9 cellular contexts compared by ENCODE assay signal in genomic region chr3:171967137-171967783, GRCh38.
DNase-seq lines count a peak whose midpoint lies in the region; ATAC-seq and TF ChIP-seq lines count a peak whose summit lies in the region.
"Had no signal": no experiment of that assay in that cellular context is flagged by ENCODE, and none has a peak within 500 bp of the region (broad histone marks: within the 10 kb centered on the region; RNA-seq: fewer than 3 reads in every experiment).

No MANE protein-coding gene starts in this region.

- H3K4me1 ChIP-seq in body of pancreas = peaks cover 11% of the 10 kb centered on the region
- peaks cover 19% of the 10 kb centered on the region for H3K4me1 ChIP-seq in lower lobe of right lung
- H3K4me1 ChIP-seq: testis had no signal

- 28 to 33% methylated on average over 6 of the region's 6 CpGs for WGBS in body of pancreas, 2 donors

- H3K4me3 ChIP-seq in body of pancreas (no peak overlapping the region), lower lobe of right lung (no peak overlapping the region)
- H3K4me3 ChIP-seq: testis had no signal

- H3K36me3 ChIP-seq in body of pancreas (replicated peaks in 1 of 2; ENCODE audit: insufficient read depth in 1 of 2, low read depth in 2 of 2) = no peaks in the 10 kb centered on the region
- no peaks in the 10 kb centered on the region for H3K36me3 ChIP-seq in lower lobe of right lung

- no peak for TF ChIP-seq POLR2A in body of pancreas (IDR thresholded peaks at IDR 0.05)

- TF ChIP-seq CTCF in body of pancreas (IDR thresholded peaks at IDR 0.05) (no peak), lower lobe of right lung (IDR thresholded peaks at IDR 0.05) (no peak)

- ATAC-seq in body of pancreas (peak; percentile 71), lower lobe of right lung (peak; percentile 85 to 90)

- H3K27ac ChIP-seq in body of pancreas (peak overlapping the region in 1 of 4 donors; percentile 51), lower lobe of right lung (peak overlapping the region; percentile 58)
- H3K27ac ChIP-seq: testis had no signal

- H3K27me3 ChIP-seq in body of pancreas = no peaks in the 10 kb centered on the region
- no peaks in the 10 kb centered on the region for H3K27me3 ChIP-seq in lower lobe of right lung (ENCODE audit: low read depth)
- H3K27me3 ChIP-seq: testis had no signal

- H3K9me3 ChIP-seq in body of pancreas = no peaks in the 10 kb centered on the region
- no peaks in the 10 kb centered on the region for H3K9me3 ChIP-seq in lower lobe of right lung
- H3K9me3 ChIP-seq: testis had no signal

- DNase-seq in AML-193 (lab: John Stamatoyannopoulos, UW) = peak; percentile 92 to 96
- peak; percentile 75 for DNase-seq in LHCN-M2 (ENCODE audit: low read depth)
- peak in 1 of 4 donors; percentile 47 for DNase-seq in body of pancreas
- DNase-seq in lower lobe of right lung = no peak
- no peak for DNase-seq in COR-L47 (lab: John Stamatoyannopoulos, UW)
- DNase-seq in stimulated activated CD4-positive, alpha-beta T cell treated with anti-CD3 and anti-CD28 coated beads, Interleukin-2, amount 100 ng/mL, for 24 hours = no peak
- DNase-seq in NAMALWA (ENCODE audit: low spot score) = no peak
- no peak for DNase-seq in activated gamma-delta T cell (lab: John Stamatoyannopoulos, UW)
- DNase-seq: testis had no signal

- intact Hi-C loops in body of pancreas (cut with DNase I) = no loop called here
- intact Hi-C loops in lower lobe of right lung (cut with DNase I) = no loop called here

Comparison
In these comparisons a context has a peak if more than half of its experiments do, and no peak if none do; other contexts are left out.
1. DNase-seq: peak in AML-193 (2 of 2) and LHCN-M2 (single experiment); none in lower lobe of right lung (single experiment), COR-L47 (single experiment), stimulated activated CD4-positive, alpha-beta T cell treated with anti-CD3 and anti-CD28 coated beads, Interleukin-2, amount 100 ng/mL, for 24 hours (0 of 2), NAMALWA (single experiment) and activated gamma-delta T cell (single experiment).